Comparison of ENCODE assay signal across 1 cellular context in genomic region chr7:147833549-147833948, GRCh38.
TF ChIP-seq lines count a peak whose summit lies in the region.

No MANE protein-coding gene starts in this region.

TF ChIP-seq in GM23338, 12 proteins besides CTCF, POLR2A, EP300 and RAD21 (continued from another document):
- no peak for TF ChIP-seq ZNF462 (CRISPR knock-in tag; IDR thresholded peaks at IDR 0.05)
- TF ChIP-seq ETS1 (IDR thresholded peaks at IDR 0.05), result no peak
- TF ChIP-seq REST (IDR thresholded peaks at IDR 0.05; ENCODE audit: unreplicated experiment), result no peak
- TF ChIP-seq EZH2phosphoT487 (IDR thresholded peaks at IDR 0.05; ENCODE audit: unreplicated experiment), result no peak
